ENCODE assay signal across 8 cellular contexts in the genomic region with DNA sequence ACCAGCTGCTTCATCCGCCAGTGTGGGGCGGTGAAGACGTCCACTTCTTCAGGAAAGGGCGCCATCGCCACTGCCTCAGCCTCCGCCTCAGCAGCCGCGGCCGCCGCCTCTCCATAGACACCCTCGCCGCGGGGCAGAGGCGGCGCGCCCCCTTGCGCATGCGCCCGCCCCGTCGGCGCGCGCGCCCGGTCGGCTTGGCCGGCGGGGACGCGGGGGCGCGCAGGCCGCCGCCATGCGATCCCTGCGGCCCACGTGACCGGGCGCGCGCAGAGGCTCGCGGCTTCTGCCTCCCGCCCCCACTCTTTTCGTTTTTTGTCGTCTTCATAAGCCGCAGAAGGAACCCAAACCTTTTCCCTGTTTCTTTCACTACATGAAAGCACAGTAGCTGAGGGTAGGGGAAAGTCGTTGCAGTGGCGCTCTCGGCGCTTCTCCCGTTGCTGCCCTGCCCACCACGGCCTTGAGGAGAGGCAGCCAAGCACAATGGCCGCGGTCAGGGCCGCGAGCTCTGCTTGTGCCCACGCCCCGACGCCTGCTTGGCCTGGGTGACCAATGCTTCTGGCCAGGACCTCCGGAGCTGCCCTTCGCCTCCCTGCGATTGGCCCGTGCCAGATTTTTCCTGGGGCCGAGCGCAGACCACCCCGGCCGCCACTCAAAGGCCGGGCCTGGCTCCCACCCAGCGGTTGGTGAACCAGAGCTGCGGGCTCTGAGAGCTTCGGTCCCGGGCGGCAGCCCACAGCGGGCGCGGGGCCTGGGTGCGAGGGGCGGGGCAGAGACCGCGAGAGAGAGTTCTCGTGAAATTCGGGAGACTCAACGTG. TPM values are rescaled to one million over a fixed set of nuclear protein-coding genes. Genes with fewer than 3 reads are reported as not detected.
A peak's percentile ranks its signal among the peaks of the same experiment; 100 is the strongest.
DNase-seq lines count a peak whose midpoint lies in the region; ATAC-seq and TF ChIP-seq lines count a peak whose summit lies in the region.

A gene with protein sequence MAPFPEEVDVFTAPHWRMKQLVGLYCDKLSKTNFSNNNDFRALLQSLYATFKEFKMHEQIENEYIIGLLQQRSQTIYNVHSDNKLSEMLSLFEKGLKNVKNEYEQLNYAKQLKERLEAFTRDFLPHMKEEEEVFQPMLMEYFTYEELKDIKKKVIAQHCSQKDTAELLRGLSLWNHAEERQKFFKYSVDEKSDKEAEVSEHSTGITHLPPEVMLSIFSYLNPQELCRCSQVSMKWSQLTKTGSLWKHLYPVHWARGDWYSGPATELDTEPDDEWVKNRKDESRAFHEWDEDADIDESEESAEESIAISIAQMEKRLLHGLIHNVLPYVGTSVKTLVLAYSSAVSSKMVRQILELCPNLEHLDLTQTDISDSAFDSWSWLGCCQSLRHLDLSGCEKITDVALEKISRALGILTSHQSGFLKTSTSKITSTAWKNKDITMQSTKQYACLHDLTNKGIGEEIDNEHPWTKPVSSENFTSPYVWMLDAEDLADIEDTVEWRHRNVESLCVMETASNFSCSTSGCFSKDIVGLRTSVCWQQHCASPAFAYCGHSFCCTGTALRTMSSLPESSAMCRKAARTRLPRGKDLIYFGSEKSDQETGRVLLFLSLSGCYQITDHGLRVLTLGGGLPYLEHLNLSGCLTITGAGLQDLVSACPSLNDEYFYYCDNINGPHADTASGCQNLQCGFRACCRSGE (minus strand): TSS at position 135 of the 815 bp plus-strand sequence. CDS start 70 bp downstream, at position 65.

- H3K18ac ChIP-seq in neuronal stem cell (ENCODE audit: low read length): peak within 1 kb of the TSS; percentile 98

- ATAC-seq in foreskin keratinocyte: peak; percentile 75

- peak within 1 kb of the TSS; percentile 13 for H2BK15ac ChIP-seq in neuronal stem cell (ENCODE audit: low read length)

- peak; percentile 92 for TF ChIP-seq POLR2A in Raji (IDR thresholded peaks at IDR 0.05; ENCODE audit: insufficient read depth, low read depth, low read length)

- H4K20me1 ChIP-seq in GM23248 (ENCODE audit: insufficient read depth): 0 out of 2 replicates have a peak, but pooled peaks cover 5% of the 10 kb centered on the region
- H4K20me1 ChIP-seq in Karpas-422 (ENCODE audit: insufficient read depth, low read depth, low read length): no peaks in the 10 kb centered on the region

- H2BK12ac ChIP-seq in neuronal stem cell (ENCODE audit: low read length): no peak within 1 kb of the TSS

- H2AK5ac ChIP-seq in neuronal stem cell (ENCODE audit: low read depth, low read length): peak within 1 kb of the TSS; percentile 81

- H3K79me2 ChIP-seq in GM23248 (ENCODE audit: insufficient read depth) (peaks cover 43% of the 10 kb centered on the region), Karpas-422 (ENCODE audit: low read length) (peaks cover 44% of the 10 kb centered on the region)

- peak within 1 kb of the TSS; percentile 94 for H4K8ac ChIP-seq in neuronal stem cell (ENCODE audit: low read depth, low read length)

- peak within 1 kb of the TSS; percentile 95 for H2BK5ac ChIP-seq in neuronal stem cell (ENCODE audit: low read length)

- DNase-seq in EL (peak; percentile 85), GM23248 (peak; percentile 95), Karpas-422 (peak; percentile 95), activated gamma-delta T cell treated with Interleukin-2 at 50 U/mL for 16 hours (peak; percentile 73), foreskin keratinocyte (peak in 1 of 2 donors; percentile 72), neuronal stem cell (ENCODE audit: low spot score) (peak; percentile 85)

- H3K9me3 ChIP-seq in GM23248 (ENCODE audit: low read depth) (no peaks in the 10 kb centered on the region), Karpas-422 (ENCODE audit: low read length) (no peaks in the 10 kb centered on the region), neuronal stem cell (replicated peaks in 1 of 2; ENCODE audit: control insufficient read depth in 2 of 2, insufficient read depth in 1 of 2, low read depth in 1 of 2, low read length in 2 of 2) (no peaks in the 10 kb centered on the region)

- H3K79me1 ChIP-seq in neuronal stem cell (ENCODE audit: low read depth, low read length): peaks cover 4% of the 10 kb centered on the region

- H3K9ac ChIP-seq in GM23248 (peak within 1 kb of the TSS; percentile 89), Karpas-422 (ENCODE audit: low read length) (peak within 1 kb of the TSS; percentile 90), neuronal stem cell (ENCODE audit: low read depth, low read length, poor library complexity) (peak within 1 kb of the TSS; percentile 100)

- H3K23ac ChIP-seq in neuronal stem cell (ENCODE audit: low read depth, low read length, poor library complexity): peak within 1 kb of the TSS; percentile 100

- TF ChIP-seq CTCF in foreskin keratinocyte (conservative IDR thresholded peaks at IDR 0.05) (no peak), subcutaneous adipose tissue (IDR thresholded peaks at IDR 0.05; ENCODE audit: low read depth) (no peak)

- peak within 1 kb of the TSS; percentile 88 for H2BK120ac ChIP-seq in neuronal stem cell (ENCODE audit: low read depth, low read length)

- H3K4me2 ChIP-seq in GM23248 (ENCODE audit: unreplicated experiment) (peak within 1 kb of the TSS; percentile 100), Karpas-422 (ENCODE audit: low read depth, low read length, poor library complexity, severe bottlenecking) (peak within 1 kb of the TSS; percentile 81), neuronal stem cell (ENCODE audit: insufficient read depth, low read length, poor library complexity, severe bottlenecking) (peak within 1 kb of the TSS; percentile 72)

- peak within 1 kb of the TSS; percentile 92 for H3K27ac ChIP-seq in GM23248
- H3K27ac ChIP-seq in Karpas-422 (ENCODE audit: low read length): peak within 1 kb of the TSS; percentile 74
- peak within 1 kb of the TSS; percentile 82 for H3K27ac ChIP-seq in foreskin keratinocyte
- H3K27ac ChIP-seq in neuronal stem cell (replicated peaks; ENCODE audit: low read length): peak within 1 kb of the TSS; percentile 95

- H3F3A ChIP-seq in GM23248 (ENCODE audit: insufficient read depth): peaks cover 56% of the 10 kb centered on the region

- H3K9me2 ChIP-seq in GM23248 (ENCODE audit: insufficient read depth) (no peaks in the 10 kb centered on the region; the same call in 1 of the 2 replicates), Karpas-422 (replicated peaks; ENCODE audit: insufficient read depth, low read length) (no peaks in the 10 kb centered on the region)

- H3K14ac ChIP-seq in neuronal stem cell (ENCODE audit: low read length): peak within 1 kb of the TSS; percentile 65

- in situ Hi-C loops in GM23248 (cut with MboI): no loop called here

- peak within 1 kb of the TSS; percentile 26 for H3K4ac ChIP-seq in neuronal stem cell (ENCODE audit: low read length)

- peaks cover 43% of the 10 kb centered on the region for H3K4me1 ChIP-seq in GM23248 (ENCODE audit: insufficient read depth)
- H3K4me1 ChIP-seq in Karpas-422 (ENCODE audit: low read length): peaks cover 43% of the 10 kb centered on the region
- H3K4me1 ChIP-seq in foreskin keratinocyte: peaks cover 22% of the 10 kb centered on the region
- peaks cover 6% of the 10 kb centered on the region in 2 donors for H3K4me1 ChIP-seq in neuronal stem cell (ENCODE audit: control insufficient read depth in 2 of 2, insufficient read depth in 1 of 2, low read depth in 1 of 2, low read length in 2 of 2)

- H2AFZ ChIP-seq in GM23248 (peak within 1 kb of the TSS; percentile 97), Karpas-422 (ENCODE audit: low read length) (peak within 1 kb of the TSS; percentile 83), neuronal stem cell (ENCODE audit: low read length) (peak within 1 kb of the TSS; percentile 92)

- 1 to 2% methylated on average over 53 to 75 of the region's 85 CpGs for WGBS in GM23248 (ENCODE audit: low coverage in 1 of 2, low lambda C conversion rate in 2 of 2, missing lambda C conversion rate in 2 of 2), 2 experiments
- no CpG with 5 or more reads among the region's 85 CpGs for WGBS in neuronal stem cell (ENCODE audit: extremely low coverage in 2 of 2, insufficient read length in 2 of 2, insufficient replicate concordance in 1 of 2), 2 donors

- H3K4me3 ChIP-seq in GM23248: peak within 1 kb of the TSS; percentile 81
- H3K4me3 ChIP-seq in Karpas-422 (ENCODE audit: low read length): peak within 1 kb of the TSS; percentile 94
- peak within 1 kb of the TSS; percentile 88 for H3K4me3 ChIP-seq in neuronal stem cell (ENCODE audit: low read length in 2 of 2)

- peak within 1 kb of the TSS; percentile 1 for H4K91ac ChIP-seq in neuronal stem cell (ENCODE audit: low read depth, low read length, poor library complexity)

- H3K27me3 ChIP-seq in GM23248 (replicated peaks; ENCODE audit: insufficient read depth): no peaks in the 10 kb centered on the region
- no peaks in the 10 kb centered on the region for H3K27me3 ChIP-seq in Karpas-422 (ENCODE audit: low read length)
- no peaks in the 10 kb centered on the region for H3K27me3 ChIP-seq in foreskin keratinocyte
- no peaks in the 10 kb centered on the region for H3K27me3 ChIP-seq in neuronal stem cell (ENCODE audit: control insufficient read depth in 3 of 3, insufficient read depth in 3 of 3, low read depth in 1 of 3, low read length in 3 of 3)

- no peaks in the 10 kb centered on the region for H3K36me3 ChIP-seq in GM23248 (ENCODE audit: low read depth)
- H3K36me3 ChIP-seq in Karpas-422 (ENCODE audit: insufficient read depth, low read length): no peaks in the 10 kb centered on the region
- H3K36me3 ChIP-seq in neuronal stem cell (replicated peaks in 1 of 2; ENCODE audit: control insufficient read depth in 2 of 2, insufficient read depth in 2 of 2, low read length in 2 of 2): peaks cover 2 to 40% of the 10 kb centered on the region in 2 donors

RNA-seq across cellular contexts. Expression of the gene that starts here (rescaled TPM):
- total RNA-seq in GM23248 (2014; rRNA removed; shearing (Covaris generic)): 68.4 and 82.7 TPM in 2 replicates
- polyA plus RNA-seq in GM23248 (2016; fragmentation: Nextera tagmentation; extraction: Ambion mirVana) (55.6 and 57.8 TPM in 2 replicates), foreskin keratinocyte (25.5 and 31.2 TPM in 2 replicates)
- 35.6 and 78.2 TPM in 2 replicates for total RNA-seq in Karpas-422 (2014; rRNA removed; shearing (Covaris generic); ENCODE audit: low replicate concordance)
- total RNA-seq in foreskin keratinocyte (58.4 and 59.8 TPM in 2 replicates), subcutaneous adipose tissue (100 to 1,000 TPM; 175 to 234 (median 217) TPM)
- polyA plus RNA-seq in neuronal stem cell (2013, experiment 1 of 2): 41.8 TPM
- polyA plus RNA-seq in neuronal stem cell (2013, experiment 2 of 2): 42.2 TPM
